In the genomic region with DNA sequence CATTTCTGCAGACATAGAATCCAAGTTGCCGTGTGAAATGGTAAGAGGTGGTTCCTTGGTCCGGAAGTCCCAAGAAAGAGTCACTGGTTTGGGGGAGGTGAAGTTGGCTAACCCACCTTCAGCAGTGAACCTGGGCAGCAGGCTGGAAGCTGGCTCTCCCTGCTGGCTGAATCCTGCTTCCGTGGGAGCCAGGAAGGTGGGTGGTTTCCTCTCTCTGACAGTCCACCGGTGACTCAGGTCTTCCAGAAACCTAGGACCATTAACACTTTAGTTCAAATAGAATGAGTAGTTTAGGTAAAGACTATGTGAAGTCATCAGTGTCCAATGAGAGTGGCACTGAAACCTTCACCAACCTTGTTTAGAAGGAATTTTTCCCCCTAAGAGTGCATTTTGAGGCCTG, we compare ENCODE assay signal across 21 cellular contexts.
A peak's percentile ranks its signal among the peaks of the same experiment; 100 is the strongest.
DNase-seq lines count a peak whose midpoint lies in the region; ATAC-seq, FAIRE-seq and TF ChIP-seq lines count a peak whose summit lies in the region.
"Had no signal": no experiment of that assay in that cellular context is flagged by ENCODE, and none has a peak within 500 bp of the region (broad histone marks: within the 10 kb centered on the region; RNA-seq: fewer than 3 reads in every experiment).

No MANE protein-coding gene starts in this region.

- no peaks in the 10 kb centered on the region for H3K79me1 ChIP-seq in mesendoderm (ENCODE audit: low read length)

- no peak overlapping the region for H3K4me3 Mint-ChIP-seq in astrocyte (ENCODE audit: unreplicated experiment)
- H3K4me3 Mint-ChIP-seq: CD8-positive, alpha-beta memory T cell had no signal

- no peaks in the 10 kb centered on the region for H3K9me3 Mint-ChIP-seq in astrocyte (ENCODE audit: unreplicated experiment)

- H3K4me1 ChIP-seq in astrocyte (ENCODE audit: insufficient read depth, low read length) (no peaks in the 10 kb centered on the region), mesendoderm (ENCODE audit: control insufficient read depth, low read depth, low read length) (no peaks in the 10 kb centered on the region)

- H2BK5ac ChIP-seq in mesendoderm (ENCODE audit: low read length), result no peak overlapping the region

- no peak overlapping the region for H2BK15ac ChIP-seq in mesendoderm (replicated peaks; ENCODE audit: low read depth)

- H3K4me3 ChIP-seq in astrocyte (ENCODE audit: insufficient read depth, low read depth, low read length) (no peak overlapping the region), mesendoderm (ENCODE audit: low read length) (no peak overlapping the region)
- H3K4me3 ChIP-seq: BLaER1 treated with 17β-estradiol and CSF1 and Interleukin-3, amounts not matched to agents 10 nM and 100 nM had no signal

- H3K9ac ChIP-seq in astrocyte (ENCODE audit: low read length) (no peak overlapping the region), mesendoderm (ENCODE audit: low read length) (no peak overlapping the region)
- H3K9ac ChIP-seq: BLaER1 treated with 17β-estradiol and CSF1 and Interleukin-3, amounts not matched to agents 10 nM and 100 nM had no signal

- no peaks in the 10 kb centered on the region for H4K20me1 ChIP-seq in astrocyte (ENCODE audit: insufficient read depth, low read length)
- H4K20me1 ChIP-seq: BLaER1 treated with 17β-estradiol and CSF1 and Interleukin-3, amounts not matched to agents 10 nM and 100 nM had no signal

- no peaks in the 10 kb centered on the region for H3K4me1 Mint-ChIP-seq in astrocyte (ENCODE audit: low read depth, unreplicated experiment)
- H3K4me1 Mint-ChIP-seq: CD8-positive, alpha-beta memory T cell had no signal

- H2BK120ac ChIP-seq in mesendoderm (ENCODE audit: low read depth, low read length), result no peak overlapping the region

- H2AK5ac ChIP-seq in mesendoderm (ENCODE audit: low read length), result no peak overlapping the region

- no peak for ATAC-seq in GM18907 (IDR thresholded peaks at IDR 0.05; ENCODE audit: unreplicated experiment)
- no peak for ATAC-seq in GM18867 (IDR thresholded peaks at IDR 0.05; ENCODE audit: unreplicated experiment)
- ATAC-seq: HepG2, PC-3 had no signal

- H3K27me3 ChIP-seq in astrocyte (ENCODE audit: insufficient read depth, low read length) (no peaks in the 10 kb centered on the region), mesendoderm (ENCODE audit: insufficient read depth, low read length, poor library complexity) (no peaks in the 10 kb centered on the region)
- H3K27me3 ChIP-seq: BLaER1 treated with 17β-estradiol and CSF1 and Interleukin-3, amounts not matched to agents 10 nM and 100 nM had no signal

- no peaks in the 10 kb centered on the region for H3K9me3 ChIP-seq in astrocyte (ENCODE audit: insufficient read depth, low read depth, low read length)
- H3K9me3 ChIP-seq: BLaER1 treated with 17β-estradiol and CSF1 and Interleukin-3, amounts not matched to agents 10 nM and 100 nM had no signal

- H2AFZ ChIP-seq in astrocyte (ENCODE audit: low read depth, low read length), result no peak overlapping the region

- H3K4me2 ChIP-seq in astrocyte (ENCODE audit: low read length), result no peak overlapping the region
- H3K4me2 ChIP-seq in mesendoderm (ENCODE audit: low read length), result no peak overlapping the region

- H3K36me3 Mint-ChIP-seq in astrocyte (ENCODE audit: low read depth, unreplicated experiment), result no peaks in the 10 kb centered on the region

- no peak overlapping the region for H3K4ac ChIP-seq in mesendoderm (ENCODE audit: low read depth, low read length)

- no peak overlapping the region for H3K27ac ChIP-seq in astrocyte (ENCODE audit: low read depth, low read length)
- H3K27ac ChIP-seq in mesendoderm (ENCODE audit: low read depth, low read length), result no peak overlapping the region
- H3K27ac ChIP-seq: BLaER1 treated with 17β-estradiol and CSF1 and Interleukin-3, amounts not matched to agents 10 nM and 100 nM; RWPE1 had no signal

- DNase-seq in stimulated activated CD4-positive, alpha-beta T cell treated with anti-CD3 and anti-CD28 coated beads, Interleukin-15, amount 100 ng/mL, for 24 hours, result peak; percentile 3
- no peak for DNase-seq in stimulated activated CD4-positive, alpha-beta T cell treated with anti-CD3 and anti-CD28 coated beads, Interleukin-2, amount 100 ng/mL, for 24 hours
- DNase-seq in astrocyte (ENCODE audit: low read depth) (peak; percentile 2), mesendoderm (peak; percentile 25), retina (no peak)
- DNase-seq: CD8-positive, alpha-beta memory T cell; DMS53; KBM-7; NCI-H1417; NCI-H187 treated with DMSO at 0.1 percent for 48 hours; NCI-H345; NCI-H524 treated with DMSO at 0.1 percent for 48 hours; PC-3; SIG-M5 had no signal

- H3K79me2 ChIP-seq in astrocyte (ENCODE audit: insufficient read depth, low read length) (no peaks in the 10 kb centered on the region), mesendoderm (ENCODE audit: control insufficient read depth, insufficient read depth, low read length) (no peaks in the 10 kb centered on the region)

- no peaks in the 10 kb centered on the region for H3K36me3 ChIP-seq in astrocyte (ENCODE audit: insufficient read depth, low read length)
- H3K36me3 ChIP-seq in mesendoderm (ENCODE audit: control insufficient read depth, insufficient read depth, low read length), result no peaks in the 10 kb centered on the region
- H3K36me3 ChIP-seq: BLaER1 treated with 17β-estradiol and CSF1 and Interleukin-3, amounts not matched to agents 10 nM and 100 nM had no signal

- peaks cover 16% of the 10 kb centered on the region for H3K27me3 Mint-ChIP-seq in astrocyte (ENCODE audit: low read depth, unreplicated experiment)

- H4K8ac ChIP-seq in mesendoderm (ENCODE audit: low read depth, low read length), result no peak overlapping the region

- H4K5ac ChIP-seq in mesendoderm (ENCODE audit: low read length), result no peak overlapping the region

- no peak overlapping the region for H3K23ac ChIP-seq in mesendoderm (ENCODE audit: low read length)

- H3K27ac Mint-ChIP-seq in astrocyte (ENCODE audit: unreplicated experiment), result no peak overlapping the region
- H3K27ac Mint-ChIP-seq: CD8-positive, alpha-beta memory T cell had no signal

- FAIRE-seq in astrocyte (lab: Jason Lieb, UNC), result no peak
- FAIRE-seq: GM12891, H1, HepG2 had no signal

- no peak overlapping the region for H3K56ac ChIP-seq in mesendoderm (ENCODE audit: low read length)

- H3K18ac ChIP-seq in mesendoderm (ENCODE audit: low read length), result no peak overlapping the region

- no peak for TF ChIP-seq CTCF in astrocyte (IDR thresholded peaks at IDR 0.05; ENCODE audit: insufficient read depth, low read depth, low read length)

- no CpG with 5 or more reads among the region's 4 CpGs for WGBS in mesendoderm (ENCODE audit: extremely low coverage, insufficient coverage, low lambda C conversion rate)

Comparison
In these comparisons a context has a peak if more than half of its experiments do, and no peak if none do; other contexts are left out.
1. DNase-seq: peak in stimulated activated CD4-positive, alpha-beta T cell treated with anti-CD3 and anti-CD28 coated beads, Interleukin-15, amount 100 ng/mL, for 24 hours (single experiment), astrocyte (single experiment) and mesendoderm (single experiment); none in stimulated activated CD4-positive, alpha-beta T cell treated with anti-CD3 and anti-CD28 coated beads, Interleukin-2, amount 100 ng/mL, for 24 hours (0 of 2) and retina (single experiment).